Comparison of ENCODE assay signal across 8 cellular contexts in the genomic region with DNA sequence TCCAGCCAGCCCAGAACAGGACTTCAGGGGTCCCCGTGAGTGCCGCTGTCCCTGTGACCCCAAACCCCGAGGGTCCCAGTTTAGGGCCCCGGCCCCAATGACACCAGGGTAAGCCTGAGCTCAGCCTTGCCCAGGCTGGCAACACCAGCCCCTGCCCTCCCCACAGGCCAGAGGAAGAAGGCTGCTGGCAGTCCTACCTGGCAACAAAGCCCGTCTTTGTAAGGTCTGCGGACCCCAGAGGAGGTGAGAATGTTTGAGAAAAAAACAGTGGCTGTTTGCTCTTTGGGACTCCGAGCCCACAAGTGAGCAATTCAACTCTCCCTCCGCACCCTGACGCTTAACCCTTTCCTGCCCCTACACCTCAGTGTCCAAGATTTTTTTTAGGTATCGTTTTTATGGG. TPM values are rescaled to one million over a fixed set of nuclear protein-coding genes. Genes with fewer than 3 reads are reported as not detected.
A peak's percentile ranks its signal among the peaks of the same experiment; 100 is the strongest.
DNase-seq lines count a peak whose midpoint lies in the region; ATAC-seq and TF ChIP-seq lines count a peak whose summit lies in the region.

No MANE protein-coding gene starts in this region.

- peak overlapping the region; percentile 88 for H3K27ac Mint-ChIP-seq in activated CD4-positive, alpha-beta T cell treated with anti-CD3 and anti-CD28 coated beads for 36 hours
- peak overlapping the region; percentile 85 for H3K27ac Mint-ChIP-seq in WTC11

- H3K4me3 Mint-ChIP-seq in activated CD4-positive, alpha-beta T cell treated with anti-CD3 and anti-CD28 coated beads for 36 hours = peak overlapping the region; percentile 86
- H3K4me3 Mint-ChIP-seq in WTC11 = peak overlapping the region; percentile 92

- peak overlapping the region; percentile 89 for H3K27ac ChIP-seq in left ventricle myocardium inferior (replicated peaks)

- H3K4me1 Mint-ChIP-seq in activated CD4-positive, alpha-beta T cell treated with anti-CD3 and anti-CD28 coated beads for 36 hours = peaks cover 23% of the 10 kb centered on the region
- H3K4me1 Mint-ChIP-seq in WTC11 = peaks cover 37% of the 10 kb centered on the region

- H3K27me3 Mint-ChIP-seq in activated CD4-positive, alpha-beta T cell treated with anti-CD3 and anti-CD28 coated beads for 36 hours = no peaks in the 10 kb centered on the region
- H3K27me3 Mint-ChIP-seq in WTC11 (ENCODE audit: low read depth) = no peaks in the 10 kb centered on the region

- H3K27me3 ChIP-seq in left ventricle myocardium inferior (ENCODE audit: low read depth) = no peaks in the 10 kb centered on the region

- TF ChIP-seq CTCF in WTC11 (IDR thresholded peaks at IDR 0.05) = no peak
- no peak for TF ChIP-seq CTCF in left ventricle myocardium inferior (IDR thresholded peaks at IDR 0.05; ENCODE audit: borderline replicate concordance)

- H3K9me3 ChIP-seq in left ventricle myocardium inferior (replicated peaks) = no peaks in the 10 kb centered on the region

- no peaks in the 10 kb centered on the region for H3K9me3 Mint-ChIP-seq in activated CD4-positive, alpha-beta T cell treated with anti-CD3 and anti-CD28 coated beads for 36 hours (ENCODE audit: low read depth)
- no peaks in the 10 kb centered on the region for H3K9me3 Mint-ChIP-seq in WTC11

- H3K36me3 ChIP-seq in left ventricle myocardium inferior = peaks cover 13% of the 10 kb centered on the region

- DNase-seq in activated CD4-positive, alpha-beta T cell treated with anti-CD3 and anti-CD28 coated beads for 36 hours = no peak
- DNase-seq in activated CD4-positive, alpha-beta T cell treated with anti-CD3 and anti-CD28 coated beads for 48 hours = no peak
- DNase-seq in WTC11 (ENCODE audit: low spot score) (no peak), left ventricle myocardium inferior (no peak), renal cortical epithelial cell (ENCODE audit: low read depth) (peak; percentile 7), T1000 (lab: John Stamatoyannopoulos, UW) (no peak), HPDE6-E6E7 (ENCODE audit: extremely low spot score) (no peak)
- no peak for DNase-seq in effector CD8-positive, alpha-beta T cell (lab: John Stamatoyannopoulos, UW)

- H3K4me3 ChIP-seq in left ventricle myocardium inferior = peak overlapping the region; percentile 84

- CTCF ChIA-PET in activated CD4-positive, alpha-beta T cell treated with anti-CD3 and anti-CD28 coated beads for 36 hours (lab: Charles Lee) = interaction anchor here (0.5 to 4.0 kb wide), 10 partner anchors 13 to 312 kb away, joined by 3 to 16 read pairs (median 4); a partner anchor contains a TSS
- CTCF ChIA-PET in WTC11 (lab: Charles Lee) = interaction anchor here (1.0 to 2.6 kb wide), 5 partner anchors 8 to 96 kb away, joined by 3 to 15 read pairs (median 4); a partner anchor contains a TSS

- H3K36me3 Mint-ChIP-seq in activated CD4-positive, alpha-beta T cell treated with anti-CD3 and anti-CD28 coated beads for 36 hours (ENCODE audit: low read depth) = no peaks in the 10 kb centered on the region
- H3K36me3 Mint-ChIP-seq in WTC11 = peaks cover 10% of the 10 kb centered on the region

- intact Hi-C loops in activated CD4-positive, alpha-beta T cell treated with anti-CD3 and anti-CD28 coated beads for 36 hours (cut with DNase I, micrococcal nuclease) = loop anchor here in 1 of 2 experiments (1.0 to 2.0 kb wide), 2 partner anchors 188 to 363 kb away; a partner anchor contains a TSS
- intact Hi-C loops in left ventricle myocardium inferior (cut with micrococcal nuclease) = no loop called here

- peaks cover 44% of the 10 kb centered on the region for H3K4me1 ChIP-seq in left ventricle myocardium inferior

- no peak for ATAC-seq in activated CD4-positive, alpha-beta T cell treated with anti-CD3 and anti-CD28 coated beads for 36 hours
- ATAC-seq in WTC11 = no peak

- POLR2A ChIA-PET in activated CD4-positive, alpha-beta T cell treated with anti-CD3 and anti-CD28 coated beads for 36 hours (lab: Charles Lee) = interaction anchor here (2.5 kb wide), 1 partner anchor 37 kb away, joined by 8 read pairs; a partner anchor contains a TSS
- POLR2A ChIA-PET in WTC11 (lab: Charles Lee) = interaction anchor here (0.6 to 2.7 kb wide), 6 partner anchors 28 to 314 kb away, joined by 3 to 15 read pairs (median 5); a partner anchor contains a TSS

TF ChIP-seq in WTC11, 78 proteins besides CTCF, POLR2A, EP300 and RAD21 (continues in another document):
- TF ChIP-seq, protein P1, sequence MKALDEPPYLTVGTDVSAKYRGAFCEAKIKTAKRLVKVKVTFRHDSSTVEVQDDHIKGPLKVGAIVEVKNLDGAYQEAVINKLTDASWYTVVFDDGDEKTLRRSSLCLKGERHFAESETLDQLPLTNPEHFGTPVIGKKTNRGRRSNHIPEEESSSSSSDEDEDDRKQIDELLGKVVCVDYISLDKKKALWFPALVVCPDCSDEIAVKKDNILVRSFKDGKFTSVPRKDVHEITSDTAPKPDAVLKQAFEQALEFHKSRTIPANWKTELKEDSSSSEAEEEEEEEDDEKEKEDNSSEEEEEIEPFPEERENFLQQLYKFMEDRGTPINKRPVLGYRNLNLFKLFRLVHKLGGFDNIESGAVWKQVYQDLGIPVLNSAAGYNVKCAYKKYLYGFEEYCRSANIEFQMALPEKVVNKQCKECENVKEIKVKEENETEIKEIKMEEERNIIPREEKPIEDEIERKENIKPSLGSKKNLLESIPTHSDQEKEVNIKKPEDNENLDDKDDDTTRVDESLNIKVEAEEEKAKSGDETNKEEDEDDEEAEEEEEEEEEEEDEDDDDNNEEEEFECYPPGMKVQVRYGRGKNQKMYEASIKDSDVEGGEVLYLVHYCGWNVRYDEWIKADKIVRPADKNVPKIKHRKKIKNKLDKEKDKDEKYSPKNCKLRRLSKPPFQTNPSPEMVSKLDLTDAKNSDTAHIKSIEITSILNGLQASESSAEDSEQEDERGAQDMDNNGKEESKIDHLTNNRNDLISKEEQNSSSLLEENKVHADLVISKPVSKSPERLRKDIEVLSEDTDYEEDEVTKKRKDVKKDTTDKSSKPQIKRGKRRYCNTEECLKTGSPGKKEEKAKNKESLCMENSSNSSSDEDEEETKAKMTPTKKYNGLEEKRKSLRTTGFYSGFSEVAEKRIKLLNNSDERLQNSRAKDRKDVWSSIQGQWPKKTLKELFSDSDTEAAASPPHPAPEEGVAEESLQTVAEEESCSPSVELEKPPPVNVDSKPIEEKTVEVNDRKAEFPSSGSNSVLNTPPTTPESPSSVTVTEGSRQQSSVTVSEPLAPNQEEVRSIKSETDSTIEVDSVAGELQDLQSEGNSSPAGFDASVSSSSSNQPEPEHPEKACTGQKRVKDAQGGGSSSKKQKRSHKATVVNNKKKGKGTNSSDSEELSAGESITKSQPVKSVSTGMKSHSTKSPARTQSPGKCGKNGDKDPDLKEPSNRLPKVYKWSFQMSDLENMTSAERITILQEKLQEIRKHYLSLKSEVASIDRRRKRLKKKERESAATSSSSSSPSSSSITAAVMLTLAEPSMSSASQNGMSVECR (CRISPR knock-in tag; IDR thresholded peaks at IDR 0.05; ENCODE audit: borderline replicate concordance) = no peak
- TF ChIP-seq JAZF1 (CRISPR knock-in tag; IDR thresholded peaks at IDR 0.05) (no peak), IRF2 (CRISPR knock-in tag; IDR thresholded peaks at IDR 0.05; ENCODE audit: borderline replicate concordance, low read depth) (no peak), EMX1 (CRISPR knock-in tag; IDR thresholded peaks at IDR 0.05) (no peak), ZNF671 (CRISPR knock-in tag; IDR thresholded peaks at IDR 0.05) (no peak), TCF7 (CRISPR knock-in tag; IDR thresholded peaks at IDR 0.05; ENCODE audit: low read depth) (no peak)
- TF ChIP-seq, protein P2, sequence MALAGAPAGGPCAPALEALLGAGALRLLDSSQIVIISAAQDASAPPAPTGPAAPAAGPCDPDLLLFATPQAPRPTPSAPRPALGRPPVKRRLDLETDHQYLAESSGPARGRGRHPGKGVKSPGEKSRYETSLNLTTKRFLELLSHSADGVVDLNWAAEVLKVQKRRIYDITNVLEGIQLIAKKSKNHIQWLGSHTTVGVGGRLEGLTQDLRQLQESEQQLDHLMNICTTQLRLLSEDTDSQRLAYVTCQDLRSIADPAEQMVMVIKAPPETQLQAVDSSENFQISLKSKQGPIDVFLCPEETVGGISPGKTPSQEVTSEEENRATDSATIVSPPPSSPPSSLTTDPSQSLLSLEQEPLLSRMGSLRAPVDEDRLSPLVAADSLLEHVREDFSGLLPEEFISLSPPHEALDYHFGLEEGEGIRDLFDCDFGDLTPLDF (CRISPR knock-in tag; IDR thresholded peaks at IDR 0.05) = no peak
- TF ChIP-seq, protein P3, sequence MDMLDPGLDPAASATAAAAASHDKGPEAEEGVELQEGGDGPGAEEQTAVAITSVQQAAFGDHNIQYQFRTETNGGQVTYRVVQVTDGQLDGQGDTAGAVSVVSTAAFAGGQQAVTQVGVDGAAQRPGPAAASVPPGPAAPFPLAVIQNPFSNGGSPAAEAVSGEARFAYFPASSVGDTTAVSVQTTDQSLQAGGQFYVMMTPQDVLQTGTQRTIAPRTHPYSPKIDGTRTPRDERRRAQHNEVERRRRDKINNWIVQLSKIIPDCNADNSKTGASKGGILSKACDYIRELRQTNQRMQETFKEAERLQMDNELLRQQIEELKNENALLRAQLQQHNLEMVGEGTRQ (CRISPR knock-in tag; IDR thresholded peaks at IDR 0.05) = no peak
- TF ChIP-seq, protein P4, sequence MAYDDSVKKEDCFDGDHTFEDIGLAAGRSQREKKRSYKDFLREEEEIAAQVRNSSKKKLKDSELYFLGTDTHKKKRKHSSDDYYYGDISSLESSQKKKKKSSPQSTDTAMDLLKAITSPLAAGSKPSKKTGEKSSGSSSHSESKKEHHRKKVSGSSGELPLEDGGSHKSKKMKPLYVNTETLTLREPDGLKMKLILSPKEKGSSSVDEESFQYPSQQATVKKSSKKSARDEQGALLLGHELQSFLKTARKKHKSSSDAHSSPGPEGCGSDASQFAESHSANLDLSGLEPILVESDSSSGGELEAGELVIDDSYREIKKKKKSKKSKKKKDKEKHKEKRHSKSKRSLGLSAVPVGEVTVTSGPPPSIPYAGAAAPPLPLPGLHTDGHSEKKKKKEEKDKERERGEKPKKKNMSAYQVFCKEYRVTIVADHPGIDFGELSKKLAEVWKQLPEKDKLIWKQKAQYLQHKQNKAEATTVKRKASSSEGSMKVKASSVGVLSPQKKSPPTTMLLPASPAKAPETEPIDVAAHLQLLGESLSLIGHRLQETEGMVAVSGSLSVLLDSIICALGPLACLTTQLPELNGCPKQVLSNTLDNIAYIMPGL (CRISPR knock-in tag; IDR thresholded peaks at IDR 0.05) = no peak

RNA-seq across cellular contexts. Expression of a gene that starts 1.7 kb away (rescaled TPM):
- total RNA-seq in activated CD4-positive, alpha-beta T cell treated with anti-CD3 and anti-CD28 coated beads for 36 hours = 10 to 100 TPM; 69.3 to 77.6 TPM
- 138 to 151 TPM (median 142 TPM) in 3 replicates for total RNA-seq in WTC11 (2021)
- total RNA-seq in left ventricle myocardium inferior = 83.6 TPM
- total RNA-seq in renal cortical epithelial cell = 84.1 and 123 TPM in 2 replicates

RNA-seq across cellular contexts. Expression of a gene that starts 36.7 kb away (rescaled TPM):
- total RNA-seq in activated CD4-positive, alpha-beta T cell treated with anti-CD3 and anti-CD28 coated beads for 36 hours = 10 to 100 TPM; 31.1 to 34.7 TPM
- 14.0 to 15.7 TPM (median 14.7 TPM) in 3 replicates for total RNA-seq in WTC11 (2021)
- total RNA-seq in left ventricle myocardium inferior = 8.4 TPM
- total RNA-seq in renal cortical epithelial cell = 14.9 and 18.8 TPM in 2 replicates

RNA-seq across cellular contexts. Expression of a gene that starts 37.0 kb away (rescaled TPM):
- total RNA-seq in activated CD4-positive, alpha-beta T cell treated with anti-CD3 and anti-CD28 coated beads for 36 hours = 100 to 1,000 TPM in 1 of 2 experiments, 10 to 100 TPM in 1; 94.0 to 128 TPM
- 47.5 to 59.0 TPM (median 52.8 TPM) in 3 replicates for total RNA-seq in WTC11 (2021)
- total RNA-seq in left ventricle myocardium inferior = 23.9 TPM
- 39.4 and 64.2 TPM in 2 replicates for total RNA-seq in renal cortical epithelial cell
